1 cellular context compared by ENCODE assay signal in the genomic region with DNA sequence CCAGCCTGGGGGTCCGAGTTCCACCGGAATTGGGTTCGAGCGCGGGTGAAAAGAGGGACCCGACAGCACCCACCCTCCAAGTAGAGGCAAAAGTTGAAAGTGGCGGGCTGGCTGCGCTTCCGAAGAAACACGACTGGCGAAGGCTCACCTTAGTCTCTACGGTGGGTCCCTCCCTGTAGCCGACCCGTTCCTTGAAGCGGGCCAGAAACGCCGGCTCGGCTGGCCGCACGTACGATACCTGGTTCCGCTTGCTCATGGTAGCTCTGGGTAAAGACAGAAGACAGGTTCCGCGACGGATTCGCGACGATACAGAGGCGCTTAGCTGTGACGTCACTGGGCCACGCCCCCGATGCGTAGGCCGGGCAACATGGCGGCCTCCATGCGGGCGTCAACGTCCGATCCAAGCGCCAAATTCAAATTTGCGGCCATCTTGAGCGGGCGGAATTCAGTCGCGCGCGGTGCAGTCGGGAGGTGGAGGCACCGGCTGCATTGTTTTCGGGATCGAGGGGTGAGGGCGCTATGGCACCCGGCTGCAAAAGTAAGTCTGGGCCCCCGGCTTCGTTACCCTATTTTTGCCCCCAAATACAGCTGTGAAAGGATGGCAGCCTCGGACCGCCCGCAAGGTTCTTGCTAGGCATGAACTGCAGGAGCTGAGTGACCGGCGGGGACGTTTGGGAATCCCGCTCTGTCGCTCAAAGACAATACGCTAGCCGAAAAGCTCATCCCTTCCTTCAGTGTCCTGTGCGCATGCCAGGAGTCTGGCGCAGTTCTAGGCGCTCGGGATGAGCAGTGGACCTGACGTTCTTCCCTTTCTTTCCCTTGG.
A peak's percentile ranks its signal among the peaks of the same experiment; 100 is the strongest.
TF ChIP-seq lines count a peak whose summit lies in the region.

A gene (minus strand): TSS at position 273 of the 823 bp plus-strand sequence. CDS start 17 bp downstream, at position 256.
A gene with protein sequence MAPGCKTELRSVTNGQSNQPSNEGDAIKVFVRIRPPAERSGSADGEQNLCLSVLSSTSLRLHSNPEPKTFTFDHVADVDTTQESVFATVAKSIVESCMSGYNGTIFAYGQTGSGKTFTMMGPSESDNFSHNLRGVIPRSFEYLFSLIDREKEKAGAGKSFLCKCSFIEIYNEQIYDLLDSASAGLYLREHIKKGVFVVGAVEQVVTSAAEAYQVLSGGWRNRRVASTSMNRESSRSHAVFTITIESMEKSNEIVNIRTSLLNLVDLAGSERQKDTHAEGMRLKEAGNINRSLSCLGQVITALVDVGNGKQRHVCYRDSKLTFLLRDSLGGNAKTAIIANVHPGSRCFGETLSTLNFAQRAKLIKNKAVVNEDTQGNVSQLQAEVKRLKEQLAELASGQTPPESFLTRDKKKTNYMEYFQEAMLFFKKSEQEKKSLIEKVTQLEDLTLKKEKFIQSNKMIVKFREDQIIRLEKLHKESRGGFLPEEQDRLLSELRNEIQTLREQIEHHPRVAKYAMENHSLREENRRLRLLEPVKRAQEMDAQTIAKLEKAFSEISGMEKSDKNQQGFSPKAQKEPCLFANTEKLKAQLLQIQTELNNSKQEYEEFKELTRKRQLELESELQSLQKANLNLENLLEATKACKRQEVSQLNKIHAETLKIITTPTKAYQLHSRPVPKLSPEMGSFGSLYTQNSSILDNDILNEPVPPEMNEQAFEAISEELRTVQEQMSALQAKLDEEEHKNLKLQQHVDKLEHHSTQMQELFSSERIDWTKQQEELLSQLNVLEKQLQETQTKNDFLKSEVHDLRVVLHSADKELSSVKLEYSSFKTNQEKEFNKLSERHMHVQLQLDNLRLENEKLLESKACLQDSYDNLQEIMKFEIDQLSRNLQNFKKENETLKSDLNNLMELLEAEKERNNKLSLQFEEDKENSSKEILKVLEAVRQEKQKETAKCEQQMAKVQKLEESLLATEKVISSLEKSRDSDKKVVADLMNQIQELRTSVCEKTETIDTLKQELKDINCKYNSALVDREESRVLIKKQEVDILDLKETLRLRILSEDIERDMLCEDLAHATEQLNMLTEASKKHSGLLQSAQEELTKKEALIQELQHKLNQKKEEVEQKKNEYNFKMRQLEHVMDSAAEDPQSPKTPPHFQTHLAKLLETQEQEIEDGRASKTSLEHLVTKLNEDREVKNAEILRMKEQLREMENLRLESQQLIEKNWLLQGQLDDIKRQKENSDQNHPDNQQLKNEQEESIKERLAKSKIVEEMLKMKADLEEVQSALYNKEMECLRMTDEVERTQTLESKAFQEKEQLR (N-terminal part only) (plus strand): TSS at position 448 of the 823 bp plus-strand sequence. CDS start 72 bp downstream, at position 520.

TF ChIP-seq in endothelial cell of umbilical vein, 7 proteins besides CTCF, POLR2A, EP300 and RAD21:
- TF ChIP-seq GATA2 (IDR thresholded peaks at IDR 0.05; ENCODE audit: insufficient read depth, insufficient read length, low read depth, low read length) (no peak), POLR2AphosphoS5 (IDR thresholded peaks at IDR 0.05; ENCODE audit: insufficient read depth, low read depth, low read length) (peak; percentile 91), FOS (IDR thresholded peaks at IDR 0.05; ENCODE audit: borderline replicate concordance, insufficient read depth, low read length) (no peak), EZH2 (IDR thresholded peaks at IDR 0.05; ENCODE audit: borderline replicate concordance, low read depth, low read length, severe bottlenecking) (no peak), JUN (IDR thresholded peaks at IDR 0.05; ENCODE audit: borderline replicate concordance, insufficient read depth, insufficient read length, low read depth) (no peak), MYC (IDR thresholded peaks at IDR 0.05; ENCODE audit: low read depth, low read length) (no peak)
- TF ChIP-seq, protein P1, sequence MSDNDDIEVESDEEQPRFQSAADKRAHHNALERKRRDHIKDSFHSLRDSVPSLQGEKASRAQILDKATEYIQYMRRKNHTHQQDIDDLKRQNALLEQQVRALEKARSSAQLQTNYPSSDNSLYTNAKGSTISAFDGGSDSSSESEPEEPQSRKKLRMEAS (IDR thresholded peaks at IDR 0.05; ENCODE audit: insufficient read depth, insufficient read length), result peak; percentile 74
